In the genomic region with DNA sequence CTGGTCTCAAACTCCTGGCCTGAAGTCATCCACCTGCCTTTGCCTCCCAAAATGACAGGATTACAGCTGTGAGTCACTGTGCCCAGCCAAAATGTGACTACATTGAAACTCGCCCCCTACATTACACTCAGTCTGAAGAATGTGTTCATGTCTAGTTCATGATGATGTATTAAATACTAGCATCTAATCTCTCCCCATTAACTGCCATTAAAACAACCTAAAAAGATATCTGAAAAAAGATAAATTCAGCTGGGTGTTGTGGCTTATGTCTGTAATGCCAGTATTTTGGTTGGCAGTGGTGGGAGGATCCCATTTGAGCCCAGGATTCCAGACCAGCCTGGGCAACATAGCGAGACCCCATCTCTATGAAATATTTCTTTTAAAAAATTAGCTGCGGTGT, we compare ENCODE assay signal across 1 cellular context.
TF ChIP-seq lines count a peak whose summit lies in the region.

No MANE protein-coding gene starts in this region.

TF ChIP-seq in SK-N-SH treated with all-trans-retinoic acid at 6 μM for 48 hours, 23 proteins besides CTCF, POLR2A, EP300 and RAD21 (continued from another document):
- TF ChIP-seq, protein P1, sequence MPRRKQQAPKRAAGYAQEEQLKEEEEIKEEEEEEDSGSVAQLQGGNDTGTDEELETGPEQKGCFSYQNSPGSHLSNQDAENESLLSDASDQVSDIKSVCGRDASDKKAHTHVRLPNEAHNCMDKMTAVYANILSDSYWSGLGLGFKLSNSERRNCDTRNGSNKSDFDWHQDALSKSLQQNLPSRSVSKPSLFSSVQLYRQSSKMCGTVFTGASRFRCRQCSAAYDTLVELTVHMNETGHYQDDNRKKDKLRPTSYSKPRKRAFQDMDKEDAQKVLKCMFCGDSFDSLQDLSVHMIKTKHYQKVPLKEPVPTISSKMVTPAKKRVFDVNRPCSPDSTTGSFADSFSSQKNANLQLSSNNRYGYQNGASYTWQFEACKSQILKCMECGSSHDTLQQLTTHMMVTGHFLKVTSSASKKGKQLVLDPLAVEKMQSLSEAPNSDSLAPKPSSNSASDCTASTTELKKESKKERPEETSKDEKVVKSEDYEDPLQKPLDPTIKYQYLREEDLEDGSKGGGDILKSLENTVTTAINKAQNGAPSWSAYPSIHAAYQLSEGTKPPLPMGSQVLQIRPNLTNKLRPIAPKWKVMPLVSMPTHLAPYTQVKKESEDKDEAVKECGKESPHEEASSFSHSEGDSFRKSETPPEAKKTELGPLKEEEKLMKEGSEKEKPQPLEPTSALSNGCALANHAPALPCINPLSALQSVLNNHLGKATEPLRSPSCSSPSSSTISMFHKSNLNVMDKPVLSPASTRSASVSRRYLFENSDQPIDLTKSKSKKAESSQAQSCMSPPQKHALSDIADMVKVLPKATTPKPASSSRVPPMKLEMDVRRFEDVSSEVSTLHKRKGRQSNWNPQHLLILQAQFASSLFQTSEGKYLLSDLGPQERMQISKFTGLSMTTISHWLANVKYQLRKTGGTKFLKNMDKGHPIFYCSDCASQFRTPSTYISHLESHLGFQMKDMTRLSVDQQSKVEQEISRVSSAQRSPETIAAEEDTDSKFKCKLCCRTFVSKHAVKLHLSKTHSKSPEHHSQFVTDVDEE (CRISPR knock-in tag; IDR thresholded peaks at IDR 0.05), result no peak
- TF ChIP-seq RARB (CRISPR knock-in tag; IDR thresholded peaks at IDR 0.05), result no peak
- TF ChIP-seq ISL1 (CRISPR knock-in tag; IDR thresholded peaks at IDR 0.05), result peak; percentile 90
